8 cellular contexts compared by ENCODE assay signal in the genomic region with DNA sequence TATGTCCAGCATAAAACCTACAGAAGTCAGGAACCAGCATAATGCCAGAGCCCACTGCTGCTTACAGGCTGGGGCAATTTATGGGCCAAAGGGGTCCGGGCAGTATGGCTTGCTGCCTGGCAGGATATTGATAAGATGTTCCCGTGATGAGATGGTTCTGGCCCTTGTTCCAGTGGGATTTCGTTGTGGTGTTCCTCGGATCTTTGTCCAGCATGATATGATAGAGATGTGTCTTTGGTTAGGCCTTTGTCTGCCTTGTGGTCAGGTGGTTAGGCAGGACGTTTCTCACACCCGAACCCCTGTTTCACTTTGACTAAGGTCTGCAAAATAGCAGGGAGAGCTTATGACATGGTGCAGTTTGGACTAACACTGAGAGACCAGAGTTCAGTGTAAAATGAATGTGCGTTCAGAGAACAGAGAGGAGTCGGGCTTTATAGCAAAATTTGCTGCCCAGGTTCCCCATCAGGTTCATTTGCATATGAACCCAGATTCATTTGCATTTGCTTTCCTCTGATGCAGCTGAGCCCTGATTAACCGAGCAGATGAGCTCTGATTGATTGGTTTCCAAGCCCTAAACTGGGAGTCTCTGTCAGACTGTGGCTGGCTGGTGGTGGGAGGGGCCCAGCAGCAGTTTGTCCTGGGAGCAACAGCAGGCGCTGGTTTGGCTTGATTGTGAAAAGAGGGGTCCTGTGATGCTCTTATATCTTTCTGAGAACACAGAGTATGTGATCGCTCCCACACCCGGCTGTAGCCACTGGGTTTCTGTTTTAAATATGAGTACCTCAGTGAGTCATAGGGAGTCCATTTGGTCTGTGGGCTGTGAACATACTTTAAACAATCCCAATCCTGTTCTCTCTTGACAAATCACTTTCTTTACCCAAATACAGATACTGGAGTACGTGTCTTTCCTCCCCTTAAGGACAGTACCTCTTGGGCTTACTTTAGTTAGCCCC.
A peak's percentile ranks its signal among the peaks of the same experiment; 100 is the strongest.
DNase-seq lines count a peak whose midpoint lies in the region; ATAC-seq, FAIRE-seq and TF ChIP-seq lines count a peak whose summit lies in the region.

No MANE protein-coding gene starts in this region.

- no peak for TF ChIP-seq POLR2A in erythroblast (IDR thresholded peaks at IDR 0.05; ENCODE audit: low read length)

- peaks cover 30% of the 10 kb centered on the region for H3K4me1 Mint-ChIP-seq in activated T-cell treated with anti-CD3 and anti-CD28 coated beads, Interleukin-2, amount 50 U/mL, for 4 hours (ENCODE audit: low read depth)

- no peaks in the 10 kb centered on the region for H3K9me3 Mint-ChIP-seq in activated T-cell treated with anti-CD3 and anti-CD28 coated beads, Interleukin-2, amount 50 U/mL, for 4 hours

- H3K27me3 Mint-ChIP-seq in activated T-cell treated with anti-CD3 and anti-CD28 coated beads, Interleukin-2, amount 50 U/mL, for 4 hours (ENCODE audit: low read depth) = no peaks in the 10 kb centered on the region

- H3K36me3 Mint-ChIP-seq in activated T-cell treated with anti-CD3 and anti-CD28 coated beads, Interleukin-2, amount 50 U/mL, for 4 hours (ENCODE audit: insufficient read depth) = no peaks in the 10 kb centered on the region

- ATAC-seq in GM21528 (IDR thresholded peaks at IDR 0.05; ENCODE audit: low FRiP score, unreplicated experiment) = peak; percentile 89
- ATAC-seq in activated T-cell treated with anti-CD3 and anti-CD28 coated beads, Interleukin-2, amount 50 U/mL, for 4 hours = peak; percentile 85 to 86

- FAIRE-seq in urothelium cell line (lab: Jason Lieb, UNC) = peak; percentile 74

- DNase-seq in GM03348 (ENCODE audit: low spot score) (peak; percentile 51), HS-5 (ENCODE audit: low read depth) (peak; percentile 52), iris pigment epithelial cell (ENCODE audit: low read depth) (peak; percentile 60), urothelium cell line (ENCODE audit: low spot score) (peak; percentile 74), NCI-H187 treated with DMSO at 0.1 percent for 48 hours (lab: John Stamatoyannopoulos, UW) (no peak), erythroblast (lab: John Stamatoyannopoulos, UW) (no peak)
- no peak for DNase-seq in activated T-cell treated with anti-CD3 and anti-CD28 coated beads, Interleukin-2, amount 50 U/mL, for 4 hours

- H3K4me3 Mint-ChIP-seq in activated T-cell treated with anti-CD3 and anti-CD28 coated beads, Interleukin-2, amount 50 U/mL, for 4 hours = peak overlapping the region; percentile 8

Comparison
In these comparisons a context has a peak if more than half of its experiments do, and no peak if none do; other contexts are left out.
1. DNase-seq: peak in GM03348 (single experiment), HS-5 (single experiment), iris pigment epithelial cell (single experiment) and urothelium cell line (single experiment); none in activated T-cell treated with anti-CD3 and anti-CD28 coated beads, Interleukin-2, amount 50 U/mL, for 4 hours (single experiment), NCI-H187 treated with DMSO at 0.1 percent for 48 hours (single experiment) and erythroblast (0 of 2).